8 cellular contexts compared by ENCODE assay signal in genomic region chr15:55108858-55109518, GRCh38.
DNase-seq lines count a peak whose midpoint lies in the region; ATAC-seq, FAIRE-seq and TF ChIP-seq lines count a peak whose summit lies in the region.

No MANE protein-coding gene starts in this region.

- no peaks in the 10 kb centered on the region for H4K20me1 ChIP-seq in endothelial cell of umbilical vein (replicated peaks; ENCODE audit: control insufficient read depth, extremely low read depth, insufficient read depth, low read length)

- H3K79me2 ChIP-seq in endothelial cell of umbilical vein (ENCODE audit: control insufficient read depth, insufficient read depth, low read length): no peaks in the 10 kb centered on the region

- no peaks in the 10 kb centered on the region for H3K9me3 ChIP-seq in endothelial cell of umbilical vein (replicated peaks; ENCODE audit: control insufficient read depth, insufficient read depth, low read length)

- intact Hi-C loops in endothelial cell of umbilical vein (cut with micrococcal nuclease): loop anchor here (2.0 to 5.0 kb wide), 2 partner anchors 1026 to 1302 kb away; no protein-coding TSS in a partner anchor

- H3K4me1 ChIP-seq in endothelial cell of umbilical vein (ENCODE audit: control insufficient read depth, extremely low read depth, insufficient read depth, low read length): no peaks in the 10 kb centered on the region

- peak; percentile 81 for ATAC-seq in HG02798 (IDR thresholded peaks at IDR 0.05; ENCODE audit: poor library complexity, unreplicated experiment)

- no peak overlapping the region for H2AFZ ChIP-seq in endothelial cell of umbilical vein (ENCODE audit: low read depth, low read length)

- CTCF ChIA-PET in endothelial cell of umbilical vein (lab: Charles Lee): interaction anchor here (0.6 to 3.0 kb wide), 11 partner anchors 9 to 1314 kb away, joined by 3 to 15 read pairs (median 4); no protein-coding TSS in a partner anchor

- no peak overlapping the region for H3K27ac ChIP-seq in endothelial cell of umbilical vein (ENCODE audit: insufficient read depth, low read depth, low read length)
- H3K27ac ChIP-seq in substantia nigra (ENCODE audit: low read depth, low read length, poor library complexity, severe bottlenecking): no peak overlapping the region

- FAIRE-seq in endothelial cell of umbilical vein (lab: Jason Lieb, UNC): peak; percentile 84

- DNase-seq in NCI-H2227 (lab: John Stamatoyannopoulos, UW; ENCODE audit: unreplicated experiment) (peak; percentile 45), NCI-H2227 treated with DMSO at 0.1 percent for 48 hours (lab: John Stamatoyannopoulos, UW) (no peak), NCI-H446 (lab: John Stamatoyannopoulos, UW) (peak; percentile 18 to 74), endothelial cell of umbilical vein (ENCODE audit: low read depth, low spot score) (peak; percentile 39), mucosa of gallbladder (ENCODE audit: low spot score) (peak; percentile 75), substantia nigra (lab: John Stamatoyannopoulos, UW) (peak in 41 of 49 donors; percentile 2 to 83 (median 51))
- peak; percentile 4 to 22 for DNase-seq in activated CD4-positive, alpha-beta T cell treated with anti-CD3 and anti-CD28 coated beads, Interleukin-2, amount 50 U/mL, for 24 hours (ENCODE audit: low read depth in 1 of 2, low spot score in 1 of 2)

- POLR2A ChIA-PET in endothelial cell of umbilical vein (lab: Charles Lee): interaction anchor here (0.7 kb wide), 1 partner anchor 65 kb away, joined by 6 read pairs; no protein-coding TSS in a partner anchor

- H3K9ac ChIP-seq in endothelial cell of umbilical vein (replicated peaks; ENCODE audit: extremely low read depth, insufficient read depth, low read length): no peak overlapping the region

- dilution Hi-C loops in endothelial cell of umbilical vein (cut with MboI; ENCODE audit: extremely low pct_ligation_motif_present, low sequenced_read_pairs): no loop called here

- no peaks in the 10 kb centered on the region for H3K36me3 ChIP-seq in endothelial cell of umbilical vein (ENCODE audit: control insufficient read depth in 2 of 2, extremely low read depth in 1 of 2, insufficient read depth in 2 of 2, low read length in 2 of 2)

- no peaks in the 10 kb centered on the region for H3K9me1 ChIP-seq in endothelial cell of umbilical vein (replicated peaks; ENCODE audit: control insufficient read depth, extremely low read depth, insufficient read depth, low read length)

- TF ChIP-seq POLR2A in endothelial cell of umbilical vein (IDR thresholded peaks at IDR 0.05; ENCODE audit: low read depth, low read length): no peak

- H3K4me2 ChIP-seq in endothelial cell of umbilical vein (ENCODE audit: insufficient read depth, low read length): no peak overlapping the region

- H3K4me3 ChIP-seq in endothelial cell of umbilical vein (replicated peaks in 1 of 3; ENCODE audit: insufficient read depth in 1 of 3, low read depth in 1 of 3, low read length in 3 of 3): no peak overlapping the region

- BruUV-seq in endothelial cell of umbilical vein (replicated peaks; lab: Mats Ljungman, UMichigan): no TSS peak

- peak; percentile 83 to 85 for TF ChIP-seq CTCF in endothelial cell of umbilical vein (IDR thresholded peaks at IDR 0.05; ENCODE audit: extremely low read depth in 1 of 2, insufficient read depth in 1 of 2, low read depth in 1 of 2, low read length in 2 of 2)

- H3K27me3 ChIP-seq in endothelial cell of umbilical vein (ENCODE audit: control insufficient read depth in 2 of 2, insufficient read depth in 2 of 2, low read length in 2 of 2): no peaks in the 10 kb centered on the region

TF ChIP-seq in endothelial cell of umbilical vein, 7 proteins besides CTCF, POLR2A, EP300 and RAD21:
- TF ChIP-seq FOS (IDR thresholded peaks at IDR 0.05; ENCODE audit: borderline replicate concordance, insufficient read depth, low read length) (no peak), MAX (IDR thresholded peaks at IDR 0.05; ENCODE audit: insufficient read depth, insufficient read length) (no peak), JUN (IDR thresholded peaks at IDR 0.05; ENCODE audit: borderline replicate concordance, insufficient read depth, insufficient read length, low read depth) (no peak), POLR2AphosphoS5 (IDR thresholded peaks at IDR 0.05; ENCODE audit: insufficient read depth, low read depth, low read length) (no peak), GATA2 (IDR thresholded peaks at IDR 0.05; ENCODE audit: insufficient read depth, insufficient read length, low read depth, low read length) (no peak), EZH2 (IDR thresholded peaks at IDR 0.05; ENCODE audit: borderline replicate concordance, low read depth, low read length, severe bottlenecking) (no peak)
